Comparison of ENCODE assay signal across 1 cellular context in the genomic region with DNA sequence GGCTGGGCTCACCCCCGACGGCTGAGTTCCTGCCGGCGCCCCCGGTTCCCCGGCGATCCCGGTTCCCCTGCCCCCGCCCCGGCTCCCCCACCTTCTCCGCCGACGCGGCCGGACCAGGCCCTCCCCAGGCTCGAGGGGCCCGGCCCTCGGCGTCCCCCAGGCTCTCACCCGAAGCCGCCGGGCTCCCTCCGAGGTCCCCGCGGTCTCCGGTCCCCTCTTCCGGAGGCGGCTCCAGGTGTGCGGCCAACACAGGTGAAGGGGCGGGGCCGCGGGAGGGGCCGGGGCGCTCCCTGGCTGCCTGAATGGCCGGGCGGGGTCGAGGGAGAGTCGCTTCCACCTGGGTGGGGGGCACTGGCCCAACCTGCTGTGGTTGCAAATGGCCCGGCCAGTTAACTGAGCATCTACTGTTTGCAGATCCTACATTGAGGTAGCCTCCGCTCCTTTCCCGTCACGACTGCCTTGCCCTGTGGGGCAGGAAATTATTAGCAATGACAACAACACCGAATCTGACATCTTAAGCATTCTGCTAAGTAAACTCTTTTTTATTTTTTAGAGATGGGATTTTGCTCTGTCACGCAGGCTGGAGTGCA.
TF ChIP-seq lines count a peak whose summit lies in the region.

A gene with protein sequence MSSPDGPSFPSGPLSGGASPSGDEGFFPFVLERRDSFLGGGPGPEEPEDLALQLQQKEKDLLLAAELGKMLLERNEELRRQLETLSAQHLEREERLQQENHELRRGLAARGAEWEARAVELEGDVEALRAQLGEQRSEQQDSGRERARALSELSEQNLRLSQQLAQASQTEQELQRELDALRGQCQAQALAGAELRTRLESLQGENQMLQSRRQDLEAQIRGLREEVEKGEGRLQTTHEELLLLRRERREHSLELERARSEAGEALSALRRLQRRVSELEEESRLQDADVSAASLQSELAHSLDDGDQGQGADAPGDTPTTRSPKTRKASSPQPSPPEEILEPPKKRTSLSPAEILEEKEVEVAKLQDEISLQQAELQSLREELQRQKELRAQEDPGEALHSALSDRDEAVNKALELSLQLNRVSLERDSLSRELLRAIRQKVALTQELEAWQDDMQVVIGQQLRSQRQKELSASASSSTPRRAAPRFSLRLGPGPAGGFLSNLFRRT (minus strand): TSS at position 219 of the 590 bp plus-strand sequence. CDS start 1,448 bp downstream, outside the sequence.

TF ChIP-seq in HEK293T, 16 proteins besides CTCF, POLR2A, EP300 and RAD21 (continued from another document):
- TF ChIP-seq, protein P1, sequence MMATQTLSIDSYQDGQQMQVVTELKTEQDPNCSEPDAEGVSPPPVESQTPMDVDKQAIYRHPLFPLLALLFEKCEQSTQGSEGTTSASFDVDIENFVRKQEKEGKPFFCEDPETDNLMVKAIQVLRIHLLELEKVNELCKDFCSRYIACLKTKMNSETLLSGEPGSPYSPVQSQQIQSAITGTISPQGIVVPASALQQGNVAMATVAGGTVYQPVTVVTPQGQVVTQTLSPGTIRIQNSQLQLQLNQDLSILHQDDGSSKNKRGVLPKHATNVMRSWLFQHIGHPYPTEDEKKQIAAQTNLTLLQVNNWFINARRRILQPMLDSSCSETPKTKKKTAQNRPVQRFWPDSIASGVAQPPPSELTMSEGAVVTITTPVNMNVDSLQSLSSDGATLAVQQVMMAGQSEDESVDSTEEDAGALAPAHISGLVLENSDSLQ (IDR thresholded peaks at IDR 0.05) = no peak
